10 cellular contexts compared by ENCODE assay signal in genomic region chr3:147391726-147392082, GRCh38. TPM values are rescaled to one million over a fixed set of nuclear protein-coding genes. Genes with fewer than 3 reads are reported as not detected.
DNase-seq lines count a peak whose midpoint lies in the region; ATAC-seq and TF ChIP-seq lines count a peak whose summit lies in the region.
"Had no signal": no experiment of that assay in that cellular context is flagged by ENCODE, and none has a peak within 500 bp of the region (broad histone marks: within the 10 kb centered on the region; RNA-seq: fewer than 3 reads in every experiment).

No MANE protein-coding gene starts in this region.

- H3K36me3 ChIP-seq in H7 (replicated peaks; ENCODE audit: control insufficient read depth, insufficient read depth, low read length), result no peaks in the 10 kb centered on the region
- H3K36me3 ChIP-seq in ascending aorta, result no peaks in the 10 kb centered on the region
- H3K36me3 ChIP-seq in iPS-15b (ENCODE audit: control insufficient read depth, insufficient read depth, low read length), result no peaks in the 10 kb centered on the region
- H3K36me3 ChIP-seq in skeletal muscle tissue (ENCODE audit: control insufficient read depth in 3 of 3, insufficient read depth in 3 of 3, low read length in 3 of 3), result peaks cover 0 to 2% (median 0%) of the 10 kb centered on the region in 3 donors
- H3K36me3 ChIP-seq in gastroesophageal sphincter, result no peaks in the 10 kb centered on the region

- H3K4me3 ChIP-seq in H7 (ENCODE audit: insufficient read depth, low read depth, low read length) (peak overlapping the region; percentile 37), ascending aorta (peak overlapping the region; percentile 34 to 37), iPS-15b (ENCODE audit: low read depth, low read length) (peak overlapping the region; percentile 77), skeletal muscle tissue (ENCODE audit: low read length in 3 of 3) (peak overlapping the region; percentile 78 to 85 (median 81)), gastroesophageal sphincter (peak overlapping the region in 1 of 2 donors; percentile 34)

- intact Hi-C loops in ascending aorta (cut with DNase I), result loop anchor here (10.0 kb wide), 1 partner anchor 683 kb away; no protein-coding TSS in a partner anchor

- DNase-seq in H7 (no peak), ascending aorta (ENCODE audit: low spot score in 2 of 2) (no peak)
- no peak for DNase-seq in stimulated activated naive CD4-positive, alpha-beta T cell treated with Interleukin-2 at 50 U/mL for 16 hours (lab: John Stamatoyannopoulos, UW)
- DNase-seq in activated CD4-positive, CD25-positive, alpha-beta regulatory T cell treated with anti-CD3 and anti-CD28 coated beads, Interleukin-2, amount 50 U/mL, for 72 hours, result no peak
- DNase-seq: activated naive CD4-positive, alpha-beta T cell treated with anti-CD3 and anti-CD28 coated beads, Interleukin-2, amount 50 U/mL, for 16 hours; effector memory CD8-positive, alpha-beta T cell; stimulated activated CD4-positive, alpha-beta T cell treated with anti-CD3 and anti-CD28 coated beads, Interleukin-4, amount 100 ng/mL, for 1 hour had no signal

- no peak for TF ChIP-seq EP300 in gastroesophageal sphincter (IDR thresholded peaks at IDR 0.05)

- TF ChIP-seq CTCF in ascending aorta (IDR thresholded peaks at IDR 0.05) (no peak), gastroesophageal sphincter (IDR thresholded peaks at IDR 0.05) (no peak)

- 8 to 10% methylated on average over 3 to 9 of the region's 12 CpGs for WGBS in gastroesophageal sphincter (ENCODE audit: low coverage in 1 of 2), 2 donors

- H3K9me3 ChIP-seq in ascending aorta (no peaks in the 10 kb centered on the region), iPS-15b (ENCODE audit: control insufficient read depth, insufficient read depth, low read length) (no peaks in the 10 kb centered on the region), skeletal muscle tissue (ENCODE audit: control insufficient read depth in 3 of 3, low read length in 3 of 3) (peaks cover 0 to 3% (median 0%) of the 10 kb centered on the region in 3 donors), gastroesophageal sphincter (peaks cover 0 to 15% (median 0%) of the 10 kb centered on the region in 3 donors)

- H3K9ac ChIP-seq in iPS-15b (ENCODE audit: low read depth, low read length) (no peak overlapping the region), skeletal muscle tissue (ENCODE audit: low read depth in 1 of 3, low read length in 3 of 3) (peak overlapping the region in 2 of 3 donors; percentile 81 to 84)

- H3K27ac ChIP-seq in ascending aorta (no peak overlapping the region), skeletal muscle tissue (ENCODE audit: low read depth, low read length) (no peak overlapping the region), gastroesophageal sphincter (no peak overlapping the region)

- ATAC-seq in gastroesophageal sphincter, result no peak
- ATAC-seq: effector memory CD8-positive, alpha-beta T cell had no signal

- TF ChIP-seq POLR2A in gastroesophageal sphincter (IDR thresholded peaks at IDR 0.05), result no peak

- H3K4me1 ChIP-seq in ascending aorta (peaks cover 0 to 17% of the 10 kb centered on the region in 2 donors), iPS-15b (ENCODE audit: control insufficient read depth, insufficient read depth, low read length) (peaks cover 19% of the 10 kb centered on the region), skeletal muscle tissue (ENCODE audit: control insufficient read depth in 3 of 3, insufficient read depth in 3 of 3, low read length in 3 of 3) (peaks cover 11 to 12% (median 12%) of the 10 kb centered on the region in 3 donors), gastroesophageal sphincter (peaks cover 0 to 54% (median 20%) of the 10 kb centered on the region in 3 donors)

- H3K27me3 ChIP-seq in H7 (ENCODE audit: control insufficient read depth, insufficient read depth, low read length) (peaks cover 98% of the 10 kb centered on the region), ascending aorta (peaks cover 44% of the 10 kb centered on the region), iPS-15b (ENCODE audit: control insufficient read depth, insufficient read depth, low read length) (peaks cover 95% of the 10 kb centered on the region), skeletal muscle tissue (ENCODE audit: control insufficient read depth in 3 of 3, insufficient read depth in 3 of 3, low read length in 3 of 3) (peaks cover 39 to 82% (median 66%) of the 10 kb centered on the region in 3 donors), gastroesophageal sphincter (peaks cover 100% of the 10 kb centered on the region)

RNA-seq across cellular contexts. Expression of gene ZIC4, which starts 14.6 kb away (rescaled TPM):
- 0.59 TPM in 1 of 2 replicates, not detected in the other for total RNA-seq in H7 (2014; rRNA removed; shearing (Covaris generic))
- not detected for total RNA-seq in ascending aorta
- total RNA-seq in skeletal muscle tissue, result 2.6 TPM
- total RNA-seq in gastroesophageal sphincter, result under 1 TPM in 1 of 4 donors, not detected in 3; 0.13 TPM

RNA-seq across cellular contexts. Expression of gene ZIC1, which starts 17.5 kb away (rescaled TPM):
- 2.0 and 3.5 TPM in 2 replicates for total RNA-seq in H7 (2014; rRNA removed; shearing (Covaris generic))
- total RNA-seq in ascending aorta (1.5 TPM), skeletal muscle tissue (8.4 TPM), gastroesophageal sphincter (under 1 TPM in 2 of 4 donors, not detected in 2; 0.08 to 0.27 TPM)
